14 cellular contexts compared by ENCODE assay signal in the genomic region with DNA sequence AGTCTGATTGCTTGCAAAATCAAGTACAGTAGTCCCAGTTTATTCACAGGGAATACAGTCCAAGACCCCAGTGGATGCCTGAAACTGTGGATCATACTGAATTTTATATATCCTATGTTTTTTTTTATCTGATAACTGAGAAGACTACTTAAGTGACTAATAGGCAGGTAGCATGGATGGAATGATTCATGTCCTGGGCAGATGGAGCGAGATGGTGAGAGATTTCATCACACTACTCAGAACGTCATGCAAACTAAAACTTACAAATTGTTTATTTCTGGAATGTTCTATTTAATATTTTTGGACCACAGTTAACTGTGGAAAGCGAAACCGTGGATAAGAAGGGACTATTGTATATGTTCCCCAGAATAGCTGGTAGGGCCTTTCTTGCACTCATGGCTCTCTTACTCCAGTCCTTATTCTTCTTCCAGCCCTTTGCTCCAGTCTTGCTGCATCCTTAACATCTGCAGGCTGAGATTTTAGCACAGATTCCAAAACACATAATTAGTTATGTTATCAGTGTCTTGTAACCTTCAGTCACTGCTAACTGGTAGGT.
"Had no signal": no experiment of that assay in that cellular context is flagged by ENCODE, and none has a peak within 500 bp of the region (broad histone marks: within the 10 kb centered on the region; RNA-seq: fewer than 3 reads in every experiment).

No MANE protein-coding gene starts in this region.

- H3K9me3 ChIP-seq: gastrocnemius medialis, sigmoid colon, tibial artery, vagina had no signal

- H3K9me3 Mint-ChIP-seq: activated CD4-positive, alpha-beta memory T cell treated with anti-CD3 and anti-CD28 coated beads, Interleukin-2, amount 10 ng/mL, durations not matched to agents 7 days and 5 days had no signal

- H3K27me3 Mint-ChIP-seq: dendritic cell treated with granulocyte-macrophage colony-stimulating factor and Interleukin-4, amounts not matched to agents 40 ng/mL and 50 ng/mL, for 4 days had no signal

- H3K27me3 ChIP-seq: gastrocnemius medialis, heart right ventricle, sigmoid colon, tibial artery, vagina had no signal

- H3K27ac Mint-ChIP-seq: activated CD4-positive, alpha-beta memory T cell treated with anti-CD3 and anti-CD28 coated beads, Interleukin-2, amount 10 ng/mL, durations not matched to agents 7 days and 5 days; dendritic cell treated with granulocyte-macrophage colony-stimulating factor and Interleukin-4, amounts not matched to agents 40 ng/mL and 50 ng/mL, for 4 days; nephron had no signal

- DNase-seq: activated CD4-positive, alpha-beta memory T cell treated with anti-CD3 and anti-CD28 coated beads, Interleukin-2, amount 10 ng/mL, durations not matched to agents 7 days and 5 days; activated naive CD4-positive, alpha-beta T cell; gastrocnemius medialis; heart right ventricle; kidney; left ventricle myocardium inferior; mesenchymal stem cell; sigmoid colon; stimulated activated CD4-positive, alpha-beta T cell treated with anti-CD3 and anti-CD28 coated beads, Interleukin-4, amount 100 ng/mL, for 24 hours; T1000; tibial artery had no signal

- H3K4me3 ChIP-seq: gastrocnemius medialis, heart right ventricle, left ventricle myocardium inferior, sigmoid colon, tibial artery, vagina had no signal

- H3K27ac ChIP-seq: gastrocnemius medialis, heart right ventricle, left ventricle myocardium inferior, sigmoid colon, tibial artery, vagina had no signal

- ATAC-seq: gastrocnemius medialis, heart right ventricle had no signal

- H3K4me1 Mint-ChIP-seq: nephron had no signal

- FAIRE-seq: kidney had no signal

- H3K4me1 ChIP-seq: gastrocnemius medialis, heart right ventricle, left ventricle myocardium inferior, tibial artery, vagina had no signal

- H3K36me3 ChIP-seq: gastrocnemius medialis had no signal

- H3K4me3 Mint-ChIP-seq: activated CD4-positive, alpha-beta memory T cell treated with anti-CD3 and anti-CD28 coated beads, Interleukin-2, amount 10 ng/mL, durations not matched to agents 7 days and 5 days; dendritic cell treated with granulocyte-macrophage colony-stimulating factor and Interleukin-4, amounts not matched to agents 40 ng/mL and 50 ng/mL, for 4 days; nephron had no signal
